ENCODE assay signal across 8 cellular contexts in genomic region chr3:48435774-48436476, GRCh38. TPM values are rescaled to one million over a fixed set of nuclear protein-coding genes. Genes with fewer than 3 reads are reported as not detected.
DNase-seq lines count a peak whose midpoint lies in the region; ATAC-seq and TF ChIP-seq lines count a peak whose summit lies in the region.

No MANE protein-coding gene starts in this region.

- H3K27ac ChIP-seq in RWPE2 (ENCODE audit: poor library complexity, severe bottlenecking) = peak overlapping the region; percentile 92
- no peak overlapping the region for H3K27ac ChIP-seq in neuronal stem cell (replicated peaks; ENCODE audit: low read length)
- peak overlapping the region; percentile 70 for H3K27ac ChIP-seq in stomach smooth muscle (ENCODE audit: low read length)

- no peaks in the 10 kb centered on the region for H3K27me3 Mint-ChIP-seq in activated T-helper 2 cell treated with anti-CD3 and anti-CD28 coated beads, Interferon-gamma antibody, Interleukin-2, Interleukin-4, amounts not matched to agents 10 μg/mL and 5 μg/mL and 100 μg/mL, durations not matched to agents 14 hours and 24 hours and 36 hours (ENCODE audit: low read depth)

- in situ Hi-C loops in KBM-7 (cut with MboI; ENCODE audit: low pct_unique_long_range_greater_than_20kb, low sequenced_read_pairs) = no loop called here

- H3K79me1 ChIP-seq in neuronal stem cell (ENCODE audit: low read depth, low read length) = peaks cover 7% of the 10 kb centered on the region

- WGBS in neuronal stem cell (ENCODE audit: extremely low coverage in 2 of 2, insufficient read length in 2 of 2, insufficient replicate concordance in 1 of 2), 2 donors = no CpG with 5 or more reads among the region's 7 CpGs

- H2BK12ac ChIP-seq in neuronal stem cell (ENCODE audit: low read length) = no peak overlapping the region

- H3K9ac ChIP-seq in neuronal stem cell (ENCODE audit: low read depth, low read length, poor library complexity) (no peak overlapping the region), stomach smooth muscle (ENCODE audit: low read length in 2 of 2) (peak overlapping the region in 1 of 2 donors; percentile 36)

- H3K23ac ChIP-seq in neuronal stem cell (ENCODE audit: low read depth, low read length, poor library complexity) = no peak overlapping the region

- no peak overlapping the region for H2BK120ac ChIP-seq in neuronal stem cell (ENCODE audit: low read depth, low read length)

- no peak overlapping the region for H3K4me2 ChIP-seq in neuronal stem cell (ENCODE audit: insufficient read depth, low read length, poor library complexity, severe bottlenecking)

- no peak overlapping the region for H3K4ac ChIP-seq in neuronal stem cell (ENCODE audit: low read length)

- no peak overlapping the region for H2BK5ac ChIP-seq in neuronal stem cell (ENCODE audit: low read length)

- no peak overlapping the region for H3K18ac ChIP-seq in neuronal stem cell (ENCODE audit: low read length)

- intact Hi-C loops in activated T-helper 2 cell treated with anti-CD3 and anti-CD28 coated beads, Interferon-gamma antibody, Interleukin-2, Interleukin-4, amounts not matched to agents 10 μg/mL and 5 μg/mL and 100 μg/mL, durations not matched to agents 14 hours and 24 hours and 36 hours (cut with micrococcal nuclease) = loop anchor here (1.0 to 5.0 kb wide), 4 partner anchors 35 to 249 kb away; partner anchors contain the start of gene CDC25A

- H3K4me1 ChIP-seq in RWPE2 (ENCODE audit: insufficient read depth, poor library complexity, severe bottlenecking) = peaks cover 44% of the 10 kb centered on the region
- H3K4me1 ChIP-seq in neuronal stem cell (ENCODE audit: control insufficient read depth in 2 of 2, insufficient read depth in 1 of 2, low read depth in 1 of 2, low read length in 2 of 2) = peaks cover 0 to 16% of the 10 kb centered on the region in 2 donors
- H3K4me1 ChIP-seq in stomach smooth muscle (ENCODE audit: control insufficient read depth, insufficient read depth, low read length) = peaks cover 59% of the 10 kb centered on the region

- no peaks in the 10 kb centered on the region for H3K9me3 Mint-ChIP-seq in activated T-helper 2 cell treated with anti-CD3 and anti-CD28 coated beads, Interferon-gamma antibody, Interleukin-2, Interleukin-4, amounts not matched to agents 10 μg/mL and 5 μg/mL and 100 μg/mL, durations not matched to agents 14 hours and 24 hours and 36 hours

- peak; percentile 16; the same call in 2 of the 3 replicates for ATAC-seq in RWPE2 (ENCODE audit: low read depth)
- no peak for ATAC-seq in HG03108 (IDR thresholded peaks at IDR 0.05; ENCODE audit: unreplicated experiment)

- no peak overlapping the region for H3K4me3 Mint-ChIP-seq in activated T-helper 2 cell treated with anti-CD3 and anti-CD28 coated beads, Interferon-gamma antibody, Interleukin-2, Interleukin-4, amounts not matched to agents 10 μg/mL and 5 μg/mL and 100 μg/mL, durations not matched to agents 14 hours and 24 hours and 36 hours (ENCODE audit: low read depth)

- H3K4me3 ChIP-seq in RWPE2 (ENCODE audit: severe bottlenecking) = no peak overlapping the region
- no peak overlapping the region for H3K4me3 ChIP-seq in foreskin fibroblast (ENCODE audit: low read depth in 1 of 2, low read length in 2 of 2)
- H3K4me3 ChIP-seq in neuronal stem cell (ENCODE audit: low read length in 2 of 2) = no peak overlapping the region
- H3K4me3 ChIP-seq in stomach smooth muscle (ENCODE audit: low read length in 2 of 2) = no peak overlapping the region

- TF ChIP-seq CTCF in RWPE2 (IDR thresholded peaks at IDR 0.05; ENCODE audit: poor library complexity, severe bottlenecking) (peak; percentile 98), foreskin fibroblast (IDR thresholded peaks at IDR 0.05; ENCODE audit: low read depth, low read length) (peak; percentile 100)

- no peak overlapping the region for H4K8ac ChIP-seq in neuronal stem cell (ENCODE audit: low read depth, low read length)

- H3K27me3 ChIP-seq in RWPE2 (ENCODE audit: insufficient read depth, poor library complexity, severe bottlenecking) (no peaks in the 10 kb centered on the region), neuronal stem cell (ENCODE audit: control insufficient read depth in 3 of 3, insufficient read depth in 3 of 3, low read depth in 1 of 3, low read length in 3 of 3) (no peaks in the 10 kb centered on the region), stomach smooth muscle (ENCODE audit: control insufficient read depth in 1 of 2, insufficient read depth in 2 of 2, low read length in 2 of 2) (no peaks in the 10 kb centered on the region)

- H3K36me3 Mint-ChIP-seq in activated T-helper 2 cell treated with anti-CD3 and anti-CD28 coated beads, Interferon-gamma antibody, Interleukin-2, Interleukin-4, amounts not matched to agents 10 μg/mL and 5 μg/mL and 100 μg/mL, durations not matched to agents 14 hours and 24 hours and 36 hours (ENCODE audit: low read depth) = peaks cover 30% of the 10 kb centered on the region

- H3K36me3 ChIP-seq in RWPE2 (ENCODE audit: low read depth) = peaks cover 28% of the 10 kb centered on the region
- peaks cover 16 to 38% of the 10 kb centered on the region in 2 donors for H3K36me3 ChIP-seq in neuronal stem cell (replicated peaks in 1 of 2; ENCODE audit: control insufficient read depth in 2 of 2, insufficient read depth in 2 of 2, low read length in 2 of 2)
- peaks cover 12 to 15% of the 10 kb centered on the region in 2 donors for H3K36me3 ChIP-seq in stomach smooth muscle (ENCODE audit: control insufficient read depth in 2 of 2, insufficient read depth in 2 of 2, low read length in 2 of 2)

- DNase-seq in DMS53 treated with DMSO at 0.1 percent for 48 hours (lab: John Stamatoyannopoulos, UW; ENCODE audit: unreplicated experiment) (peak; percentile 17), KBM-7 (peak; percentile 92), RWPE2 (ENCODE audit: low spot score) (peak; percentile 74), foreskin fibroblast (peak; percentile 71 to 92), neuronal stem cell (ENCODE audit: low spot score) (peak; percentile 89)
- DNase-seq in activated T-helper 2 cell treated with anti-CD3 and anti-CD28 coated beads, Interferon-gamma antibody, Interleukin-2, Interleukin-4, amounts not matched to agents 10 μg/mL and 5 μg/mL and 100 μg/mL, durations not matched to agents 14 hours and 24 hours and 36 hours (ENCODE audit: low spot score) = peak; percentile 81

- no peak overlapping the region for H2AFZ ChIP-seq in neuronal stem cell (ENCODE audit: low read length)

- H3K14ac ChIP-seq in neuronal stem cell (ENCODE audit: low read length) = no peak overlapping the region

- no peak overlapping the region for H2BK15ac ChIP-seq in neuronal stem cell (ENCODE audit: low read length)

- H2AK5ac ChIP-seq in neuronal stem cell (ENCODE audit: low read depth, low read length) = no peak overlapping the region

- no peak overlapping the region for H4K91ac ChIP-seq in neuronal stem cell (ENCODE audit: low read depth, low read length, poor library complexity)

- H3K27ac Mint-ChIP-seq in activated T-helper 2 cell treated with anti-CD3 and anti-CD28 coated beads, Interferon-gamma antibody, Interleukin-2, Interleukin-4, amounts not matched to agents 10 μg/mL and 5 μg/mL and 100 μg/mL, durations not matched to agents 14 hours and 24 hours and 36 hours = no peak overlapping the region

- H3K4me1 Mint-ChIP-seq in activated T-helper 2 cell treated with anti-CD3 and anti-CD28 coated beads, Interferon-gamma antibody, Interleukin-2, Interleukin-4, amounts not matched to agents 10 μg/mL and 5 μg/mL and 100 μg/mL, durations not matched to agents 14 hours and 24 hours and 36 hours (ENCODE audit: low read depth) = peaks cover 18% of the 10 kb centered on the region

- H3K9me3 ChIP-seq in RWPE2 (ENCODE audit: severe bottlenecking) (no peaks in the 10 kb centered on the region), neuronal stem cell (replicated peaks in 1 of 2; ENCODE audit: control insufficient read depth in 2 of 2, insufficient read depth in 1 of 2, low read depth in 1 of 2, low read length in 2 of 2) (no peaks in the 10 kb centered on the region), stomach smooth muscle (ENCODE audit: control insufficient read depth in 2 of 2, low read length in 2 of 2) (no peaks in the 10 kb centered on the region)

RNA-seq across cellular contexts. Expression of gene CCDC51, which starts 4.0 kb away (rescaled TPM):
- 22.2 and 23.7 TPM in 2 replicates for total RNA-seq in activated T-helper 2 cell treated with anti-CD3 and anti-CD28 coated beads, Interferon-gamma antibody, Interleukin-2, Interleukin-4, amounts not matched to agents 10 μg/mL and 5 μg/mL and 100 μg/mL, durations not matched to agents 14 hours and 24 hours and 36 hours
- polyA plus RNA-seq in neuronal stem cell (2013, experiment 1 of 2) = 11.8 TPM
- 12.2 TPM for polyA plus RNA-seq in neuronal stem cell (2013, experiment 2 of 2)

RNA-seq across cellular contexts. Expression of gene TMA7, which starts 4.1 kb away (rescaled TPM):
- total RNA-seq in activated T-helper 2 cell treated with anti-CD3 and anti-CD28 coated beads, Interferon-gamma antibody, Interleukin-2, Interleukin-4, amounts not matched to agents 10 μg/mL and 5 μg/mL and 100 μg/mL, durations not matched to agents 14 hours and 24 hours and 36 hours = 270 and 289 TPM in 2 replicates
- 841 TPM for polyA plus RNA-seq in neuronal stem cell (2013, experiment 1 of 2)
- polyA plus RNA-seq in neuronal stem cell (2013, experiment 2 of 2) = 834 TPM

RNA-seq across cellular contexts. Expression of gene PLXNB1, which starts 6.0 kb away (rescaled TPM):
- 6.8 and 7.0 TPM in 2 replicates for total RNA-seq in activated T-helper 2 cell treated with anti-CD3 and anti-CD28 coated beads, Interferon-gamma antibody, Interleukin-2, Interleukin-4, amounts not matched to agents 10 μg/mL and 5 μg/mL and 100 μg/mL, durations not matched to agents 14 hours and 24 hours and 36 hours
- 99.5 TPM for polyA plus RNA-seq in neuronal stem cell (2013, experiment 1 of 2)
- polyA plus RNA-seq in neuronal stem cell (2013, experiment 2 of 2) = 94.2 TPM

RNA-seq across cellular contexts. Expression of gene ATRIP, which starts 10.6 kb away (rescaled TPM):
- total RNA-seq in activated T-helper 2 cell treated with anti-CD3 and anti-CD28 coated beads, Interferon-gamma antibody, Interleukin-2, Interleukin-4, amounts not matched to agents 10 μg/mL and 5 μg/mL and 100 μg/mL, durations not matched to agents 14 hours and 24 hours and 36 hours = 16.9 and 17.5 TPM in 2 replicates
- 12.1 TPM for polyA plus RNA-seq in neuronal stem cell (2013, experiment 1 of 2)
- polyA plus RNA-seq in neuronal stem cell (2013, experiment 2 of 2) = 12.0 TPM

Comparison
In these comparisons a context has a peak if more than half of its experiments do, and no peak if none do; other contexts are left out.
1. DNase-seq: peak in every context shown above with its lines; median percentile 92 in KBM-7; 89 in neuronal stem cell; 82 in foreskin fibroblast; 81 in activated T-helper 2 cell treated with anti-CD3 and anti-CD28 coated beads, Interferon-gamma antibody, Interleukin-2, Interleukin-4, amounts not matched to agents 10 μg/mL and 5 μg/mL and 100 μg/mL, durations not matched to agents 14 hours and 24 hours and 36 hours; 74 in RWPE2; 17 in DMS53 treated with DMSO at 0.1 percent for 48 hours.